ENCODE assay signal across 18 cellular contexts in genomic region chr3:7733933-7734332, GRCh38.
DNase-seq lines count a peak whose midpoint lies in the region; ATAC-seq and TF ChIP-seq lines count a peak whose summit lies in the region.
"Had no signal": no experiment of that assay in that cellular context is flagged by ENCODE, and none has a peak within 500 bp of the region (broad histone marks: within the 10 kb centered on the region; RNA-seq: fewer than 3 reads in every experiment).

No MANE protein-coding gene starts in this region.

- TF ChIP-seq CTCF in astrocyte of the spinal cord (IDR thresholded peaks at IDR 0.05; ENCODE audit: low read depth, low read length), result no peak

- DNase-seq in astrocyte of the spinal cord (ENCODE audit: low read depth, low spot score) (peak; percentile 7), epithelial cell of prostate (ENCODE audit: low read depth, low spot score) (no peak), glomerular endothelial cell (ENCODE audit: extremely low read depth, low read depth, low spot score) (peak; percentile 72)
- DNase-seq in CD8-positive, alpha-beta memory T cell, result no peak
- DNase-seq in stimulated activated CD4-positive, alpha-beta T cell treated with anti-CD3 and anti-CD28 coated beads, Interleukin-4, amount 100 ng/mL, for 1 hour, result no peak
- DNase-seq: Calu3; CD4-positive, alpha-beta memory T cell; DMS79 treated with DMSO at 0.1 percent for 48 hours; GF-D8; GM23248; IMR-90 had no signal

- H3K27me3 ChIP-seq in ACC112 (ENCODE audit: insufficient read depth, low read length), result no peaks in the 10 kb centered on the region
- H3K27me3 ChIP-seq in CD8-positive, alpha-beta memory T cell (ENCODE audit: insufficient read depth, low read length, poor library complexity, severe bottlenecking), result no peaks in the 10 kb centered on the region
- H3K27me3 ChIP-seq: BLaER1 had no signal

- POLR2A ChIA-PET in CD8-positive, alpha-beta memory T cell (lab: Charles Lee), result no interaction called here

- CTCF ChIA-PET in CD8-positive, alpha-beta memory T cell (lab: Charles Lee), result no interaction called here

- H3K4me3 Mint-ChIP-seq in CD8-positive, alpha-beta memory T cell, result no peak overlapping the region
- H3K4me3 Mint-ChIP-seq: CD14-positive monocyte; CD4-positive, alpha-beta memory T cell had no signal

- H3K27me3 Mint-ChIP-seq in CD8-positive, alpha-beta memory T cell, result no peaks in the 10 kb centered on the region
- H3K27me3 Mint-ChIP-seq: CD4-positive, alpha-beta memory T cell had no signal

- no peaks in the 10 kb centered on the region for H3K9me3 ChIP-seq in CD8-positive, alpha-beta memory T cell (ENCODE audit: low read length)
- H3K9me3 ChIP-seq: A549, BLaER1, HAP-1 had no signal

- peak overlapping the region; percentile 24; the same call in 1 of the 2 replicates for H3K4me3 ChIP-seq in ACC112 (ENCODE audit: low read depth, low read length)
- no peak overlapping the region for H3K4me3 ChIP-seq in astrocyte of the spinal cord (ENCODE audit: low read depth, low read length)
- H3K4me3 ChIP-seq in CD8-positive, alpha-beta memory T cell (ENCODE audit: low read length), result no peak overlapping the region
- H3K4me3 ChIP-seq: A549, BLaER1, GM23248, HAP-1 had no signal

- H2AFZ ChIP-seq in ACC112 (ENCODE audit: low read length, unreplicated experiment), result no peak overlapping the region
- H2AFZ ChIP-seq: GM23248 had no signal

- in situ Hi-C loops in astrocyte of the spinal cord (cut with HindIII; ENCODE audit: low sequenced_read_pairs), result no loop called here

- H3K4me1 ChIP-seq in ACC112 (ENCODE audit: control insufficient read depth, insufficient read depth, low read length, unreplicated experiment), result peaks cover 24% of the 10 kb centered on the region
- no peaks in the 10 kb centered on the region for H3K4me1 ChIP-seq in CD8-positive, alpha-beta memory T cell (ENCODE audit: insufficient read depth, low read length)
- H3K4me1 ChIP-seq: A549, BLaER1, HAP-1 had no signal

- peaks cover 0 to 3% (median 0%) of the 10 kb centered on the region in 5 donors for H3K9me3 Mint-ChIP-seq in CD8-positive, alpha-beta memory T cell

- H3K36me3 Mint-ChIP-seq in CD8-positive, alpha-beta memory T cell, result no peaks in the 10 kb centered on the region
- H3K36me3 Mint-ChIP-seq: CD14-positive monocyte; CD4-positive, alpha-beta memory T cell had no signal

- H3K27ac Mint-ChIP-seq in CD8-positive, alpha-beta memory T cell, result no peak overlapping the region
- H3K27ac Mint-ChIP-seq: CD14-positive monocyte; CD4-positive, alpha-beta memory T cell had no signal

- no peaks in the 10 kb centered on the region for H3K36me3 ChIP-seq in ACC112 (ENCODE audit: insufficient read depth, low read length)
- H3K36me3 ChIP-seq in CD8-positive, alpha-beta memory T cell (ENCODE audit: insufficient read depth, low read length), result no peaks in the 10 kb centered on the region
- H3K36me3 ChIP-seq: BLaER1, HAP-1 had no signal

- ATAC-seq in HG02852 (IDR thresholded peaks at IDR 0.05; ENCODE audit: unreplicated experiment), result no peak
- ATAC-seq: A549 had no signal

- no peaks in the 10 kb centered on the region for H3K79me2 ChIP-seq in ACC112 (ENCODE audit: control insufficient read depth, insufficient read depth, low read length, unreplicated experiment)

- H3K4me1 Mint-ChIP-seq in CD8-positive, alpha-beta memory T cell, result no peaks in the 10 kb centered on the region

- peak overlapping the region; percentile 88 for H3K27ac ChIP-seq in ACC112 (ENCODE audit: low read depth, low read length)
- H3K27ac ChIP-seq in epithelial cell of prostate, result peak overlapping the region; percentile 6
- H3K27ac ChIP-seq in CD8-positive, alpha-beta memory T cell (ENCODE audit: low read depth, low read length), result no peak overlapping the region
- H3K27ac ChIP-seq: 22Rv1, A549, BLaER1, GM23248 had no signal

Comparison
In these comparisons a context has a peak if more than half of its experiments do, and no peak if none do; other contexts are left out.
1. DNase-seq: peak in astrocyte of the spinal cord (single experiment) and glomerular endothelial cell (single experiment); none in epithelial cell of prostate (single experiment), CD8-positive, alpha-beta memory T cell (0 of 5) and stimulated activated CD4-positive, alpha-beta T cell treated with anti-CD3 and anti-CD28 coated beads, Interleukin-4, amount 100 ng/mL, for 1 hour (single experiment).